ENCODE assay signal across 8 cellular contexts in the genomic region with DNA sequence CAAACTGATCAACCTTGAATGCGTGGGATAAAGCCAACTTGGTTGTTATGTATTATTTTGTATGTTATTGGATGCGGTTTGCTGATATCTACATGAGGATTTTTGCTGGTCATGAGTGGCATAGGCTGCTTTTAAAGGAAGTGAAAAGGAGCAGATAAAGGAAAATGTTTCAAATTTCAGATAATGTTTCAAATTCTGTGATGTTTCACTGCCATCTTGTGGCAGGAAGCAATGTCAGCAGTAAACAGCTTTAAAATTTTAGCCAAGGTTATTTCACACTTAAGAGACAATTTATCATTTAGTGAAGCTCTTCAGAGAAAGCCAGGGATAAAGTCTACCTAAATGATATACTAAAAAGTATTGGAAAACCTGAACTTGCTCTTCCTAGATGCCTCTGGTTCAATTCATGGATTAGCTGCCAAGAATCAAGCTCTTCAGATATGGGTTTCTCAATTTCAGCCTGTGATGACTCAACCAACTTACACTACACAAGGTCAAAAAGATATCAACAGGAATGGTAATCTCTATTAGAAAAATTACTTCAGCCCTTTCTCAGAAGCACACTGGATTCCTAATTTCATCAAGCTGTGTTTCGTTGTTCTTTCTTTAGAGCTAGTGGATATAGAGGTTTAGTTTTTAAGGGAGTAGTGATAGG.
DNase-seq lines count a peak whose midpoint lies in the region; ATAC-seq and TF ChIP-seq lines count a peak whose summit lies in the region.

No MANE protein-coding gene starts in this region.

- no peak overlapping the region for H3K4me3 Mint-ChIP-seq in chondrocyte (ENCODE audit: unreplicated experiment)
- H3K4me3 Mint-ChIP-seq in mesothelial cell of epicardium, result no peak overlapping the region

- no peak overlapping the region for H3K27ac Mint-ChIP-seq in chondrocyte (ENCODE audit: unreplicated experiment)
- peak overlapping the region; percentile 41 for H3K27ac Mint-ChIP-seq in mesothelial cell of epicardium

- no peak for ATAC-seq in GM21825 (IDR thresholded peaks at IDR 0.05; ENCODE audit: unreplicated experiment)
- ATAC-seq in GM18519 (IDR thresholded peaks at IDR 0.05; ENCODE audit: low FRiP score, unreplicated experiment), result no peak

- no peaks in the 10 kb centered on the region for H3K27me3 Mint-ChIP-seq in chondrocyte (ENCODE audit: low read depth)
- H3K27me3 Mint-ChIP-seq in mesothelial cell of epicardium (ENCODE audit: low read depth), result no peaks in the 10 kb centered on the region

- H3K4me1 Mint-ChIP-seq in chondrocyte (ENCODE audit: low read depth) (no peaks in the 10 kb centered on the region), mesothelial cell of epicardium (no peaks in the 10 kb centered on the region)

- H3K9me3 Mint-ChIP-seq in chondrocyte (ENCODE audit: low read depth) (no peaks in the 10 kb centered on the region), mesothelial cell of epicardium (no peaks in the 10 kb centered on the region)

- H3K36me3 Mint-ChIP-seq in chondrocyte (ENCODE audit: low read depth) (peaks cover 12% of the 10 kb centered on the region), mesothelial cell of epicardium (peaks cover 43% of the 10 kb centered on the region)

- TF ChIP-seq CTCF in GM12864 (IDR thresholded peaks at IDR 0.05; ENCODE audit: low read depth, low read length, missing control alignments) (peak; percentile 48), chondrocyte (IDR thresholded peaks at IDR 0.05) (peak; percentile 92), mesothelial cell of epicardium (IDR thresholded peaks at IDR 0.05; ENCODE audit: unreplicated experiment) (peak; percentile 40)

- no peak overlapping the region for H3K4me3 ChIP-seq in GM12864 (ENCODE audit: low read depth, low read length)

- no peak for DNase-seq in GM12864 (ENCODE audit: low read depth)
- DNase-seq in NCI-H1436 (lab: John Stamatoyannopoulos, UW), result peak; percentile 46
- DNase-seq in chondrocyte (ENCODE audit: low spot score), result no peak
- DNase-seq in mesothelial cell of epicardium (ENCODE audit: low spot score in 2 of 2, unreplicated experiment in 2 of 2), result no peak
- no peak for DNase-seq in stimulated activated CD4-positive, alpha-beta T cell treated with anti-CD3 and anti-CD28 coated beads, Interleukin-4, amount 100 ng/mL, for 1 hour
- DNase-seq in NCI-H128 (lab: John Stamatoyannopoulos, UW; ENCODE audit: unreplicated experiment), result no peak

Comparison
In these comparisons a context has a peak if more than half of its experiments do, and no peak if none do; other contexts are left out.
1. CTCF ChIP-seq: peak in every context shown above with its lines; median percentile 92 in chondrocyte; 48 in GM12864; 40 in mesothelial cell of epicardium.